ENCODE assay signal across 16 cellular contexts in the genomic region with DNA sequence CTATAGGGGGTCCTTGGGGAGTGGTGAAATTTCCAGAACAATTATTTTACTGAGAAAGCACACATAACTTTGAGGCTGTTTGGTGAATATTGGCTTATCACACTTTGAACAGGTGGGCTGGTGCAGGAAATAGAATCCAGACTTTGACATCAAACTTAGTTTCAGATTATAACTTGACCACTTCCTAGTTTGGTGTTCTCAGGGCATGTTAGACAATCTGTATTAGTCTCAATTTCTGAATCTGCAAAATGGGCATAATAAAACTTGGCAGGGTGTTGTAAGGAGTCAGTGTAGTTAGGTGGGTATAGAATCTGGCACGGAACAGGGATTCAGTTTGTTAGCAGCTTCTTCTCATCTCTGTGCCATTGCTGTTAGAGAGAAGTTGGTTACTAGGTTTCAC. TPM values are rescaled to one million over a fixed set of nuclear protein-coding genes. Genes with fewer than 3 reads are reported as not detected.
DNase-seq lines count a peak whose midpoint lies in the region; ATAC-seq, FAIRE-seq and TF ChIP-seq lines count a peak whose summit lies in the region.
"Had no signal": no experiment of that assay in that cellular context is flagged by ENCODE, and none has a peak within 500 bp of the region (broad histone marks: within the 10 kb centered on the region; RNA-seq: fewer than 3 reads in every experiment).

No MANE protein-coding gene starts in this region.

- no peak overlapping the region for H2BK15ac ChIP-seq in H9 (ENCODE audit: low read depth, low read length)

- H3K27me3 Mint-ChIP-seq in astrocyte (ENCODE audit: low read depth, unreplicated experiment) (no peaks in the 10 kb centered on the region), H9 (ENCODE audit: low read depth) (peaks cover 26% of the 10 kb centered on the region)

- H3K27me3 ChIP-seq in HepG2 (ENCODE audit: control insufficient read depth in 1 of 2, insufficient read depth in 2 of 2, low read length in 2 of 2) (no peaks in the 10 kb centered on the region), right lobe of liver (peaks cover 0 to 3% of the 10 kb centered on the region in 2 donors), astrocyte (ENCODE audit: insufficient read depth, low read length) (no peaks in the 10 kb centered on the region), H9 (ENCODE audit: insufficient read depth, low read length) (no peaks in the 10 kb centered on the region)

- ATAC-seq in HepG2 (no peak), right lobe of liver (no peak), HG03280 (IDR thresholded peaks at IDR 0.05; ENCODE audit: unreplicated experiment) (peak; percentile 59), mucosa of descending colon (no peak)

- no peak overlapping the region for H2BK12ac ChIP-seq in H9 (ENCODE audit: insufficient read length, low read depth, low read length)

- H3K14ac ChIP-seq in H9 (ENCODE audit: insufficient read depth, low read length) = no peak overlapping the region

- no TSS peak for BruUV-seq in HepG2 (replicated peaks; lab: Mats Ljungman, UMichigan)

- H3K27ac ChIP-seq in HepG2 (ENCODE audit: extremely low read length, insufficient read depth, low read length) (no peak overlapping the region), right lobe of liver (no peak overlapping the region), astrocyte (ENCODE audit: low read depth, low read length) (no peak overlapping the region), H9 (ENCODE audit: insufficient read length, low read depth, low read length) (no peak overlapping the region)
- H3K27ac ChIP-seq: BLaER1 had no signal

- H2BK120ac ChIP-seq in H9 (ENCODE audit: low read depth, low read length, poor library complexity, severe bottlenecking) = no peak overlapping the region

- intact Hi-C loops in HepG2 (cut with micrococcal nuclease; ENCODE audit: unreplicated experiment) (no loop called here), right lobe of liver (cut with DNase I) (no loop called here), mucosa of descending colon (cut with DNase I, micrococcal nuclease) (no loop called here)

- no peak overlapping the region for H3K9ac ChIP-seq in HepG2 (ENCODE audit: insufficient read depth, low read depth, low read length)
- no peak overlapping the region for H3K9ac ChIP-seq in astrocyte (ENCODE audit: low read length)
- no peak overlapping the region for H3K9ac ChIP-seq in H9 (ENCODE audit: extremely low read depth, insufficient read length, low read length)
- H3K9ac ChIP-seq: BLaER1 had no signal

- H4K20me1 ChIP-seq in HepG2 (ENCODE audit: insufficient read depth, low read length) (no peaks in the 10 kb centered on the region), astrocyte (ENCODE audit: insufficient read depth, low read length) (no peaks in the 10 kb centered on the region), H9 (ENCODE audit: control insufficient read depth, insufficient read depth, insufficient read length) (no peaks in the 10 kb centered on the region)
- H4K20me1 ChIP-seq: BLaER1 had no signal

- FAIRE-seq in HepG2 (lab: Jason Lieb, UNC) (no peak), astrocyte (lab: Jason Lieb, UNC) (peak; percentile 93)

- H3K4me3 Mint-ChIP-seq in astrocyte (ENCODE audit: unreplicated experiment) (no peak overlapping the region), H9 (no peak overlapping the region)
- H3K4me3 Mint-ChIP-seq: CD14-positive monocyte; CD4-positive, alpha-beta memory T cell had no signal

- TF ChIP-seq POLR2A in HepG2 (IDR thresholded peaks at IDR 0.05; ENCODE audit: insufficient read depth in 1 of 2, low read depth in 2 of 2, low read length in 2 of 2) (no peak), right lobe of liver (IDR thresholded peaks at IDR 0.05) (no peak)

- H3K9me3 ChIP-seq in HepG2 (ENCODE audit: low read length) (no peaks in the 10 kb centered on the region), right lobe of liver (no peaks in the 10 kb centered on the region), astrocyte (ENCODE audit: insufficient read depth, low read depth, low read length) (no peaks in the 10 kb centered on the region), H9 (ENCODE audit: control insufficient read depth, low read depth, low read length) (no peaks in the 10 kb centered on the region), mucosa of descending colon (no peaks in the 10 kb centered on the region)
- H3K9me3 ChIP-seq: BLaER1 had no signal

- H2BK20ac ChIP-seq in H9 (ENCODE audit: low read depth, low read length, poor library complexity, severe bottlenecking) = no peak overlapping the region

- H3T11ph ChIP-seq in H9 (ENCODE audit: low read length) = no peak overlapping the region

- CTCF ChIA-PET in HepG2 (lab: Yijun Ruan, JAX; ENCODE audit: low intra/inter-chr PET ratio, low total read pairs) = no interaction called here

- H4K8ac ChIP-seq in H9 (replicated peaks; ENCODE audit: insufficient read length, low read depth, low read length) = no peak overlapping the region

- no peak overlapping the region for H4K5ac ChIP-seq in H9 (ENCODE audit: insufficient read length, low read depth, low read length)

- H3K27ac Mint-ChIP-seq in astrocyte (ENCODE audit: unreplicated experiment) (no peak overlapping the region), H9 (no peak overlapping the region)
- H3K27ac Mint-ChIP-seq: CD14-positive monocyte; CD4-positive, alpha-beta memory T cell had no signal

- POLR2A ChIA-PET in HepG2 (lab: Yijun Ruan, JAX) = interaction anchor here (1.1 to 1.6 kb wide), 3 partner anchors 9 to 46 kb away, joined by 3 to 5 read pairs (median 4); no protein-coding TSS in a partner anchor

- H3K36me3 Mint-ChIP-seq in astrocyte (ENCODE audit: low read depth, unreplicated experiment) (no peaks in the 10 kb centered on the region), H9 (ENCODE audit: insufficient read depth in 1 of 3, low read depth in 3 of 3) (no peaks in the 10 kb centered on the region)
- H3K36me3 Mint-ChIP-seq: CD14-positive monocyte; CD4-positive, alpha-beta memory T cell had no signal

- no peak overlapping the region for H3K23ac ChIP-seq in H9 (ENCODE audit: insufficient read length, low read depth, low read length)

- peaks cover 5% of the 10 kb centered on the region for H3K4me1 Mint-ChIP-seq in astrocyte (ENCODE audit: low read depth, unreplicated experiment)
- no peaks in the 10 kb centered on the region for H3K4me1 Mint-ChIP-seq in H9
- H3K4me1 Mint-ChIP-seq: CD14-positive monocyte; CD4-positive, alpha-beta memory T cell had no signal

- 100% methylated on average over 1 of the region's 1 CpG for WGBS in HepG2 (ENCODE audit: low lambda C conversion rate)
- 41% methylated on average over 1 of the region's 1 CpG for WGBS in right lobe of liver (ENCODE audit: insufficient coverage, low coverage, low lambda C conversion rate, missing lambda C conversion rate)
- no CpG with 5 or more reads among the region's 1 CpG for WGBS in H9 (ENCODE audit: extremely low coverage, insufficient read length, low lambda C conversion rate)

- no peak overlapping the region for H3K4ac ChIP-seq in H9 (ENCODE audit: low read depth, low read length)

- no peak overlapping the region for H3K4me2 ChIP-seq in HepG2 (ENCODE audit: low read depth, low read length)
- no peak overlapping the region for H3K4me2 ChIP-seq in astrocyte (ENCODE audit: low read length)
- H3K4me2 ChIP-seq in H9 (ENCODE audit: insufficient read depth, insufficient read length, low read length) = no peak overlapping the region
- H3K4me2 ChIP-seq: BLaER1 had no signal

- H3K18ac ChIP-seq in H9 (ENCODE audit: insufficient read length, low read depth, low read length) = no peak overlapping the region

- H2AK5ac ChIP-seq in H9 (ENCODE audit: insufficient read length, low read length) = no peak overlapping the region

- H3K36me3 ChIP-seq in HepG2 (replicated peaks in 1 of 2; ENCODE audit: control insufficient read depth in 1 of 2, insufficient read depth in 2 of 2, low read length in 2 of 2) = no peaks in the 10 kb centered on the region
- H3K36me3 ChIP-seq in right lobe of liver = no peaks in the 10 kb centered on the region
- no peaks in the 10 kb centered on the region for H3K36me3 ChIP-seq in astrocyte (ENCODE audit: insufficient read depth, low read length)
- H3K36me3 ChIP-seq in mucosa of descending colon (ENCODE audit: low read depth) = no peaks in the 10 kb centered on the region
- H3K36me3 ChIP-seq: BLaER1 had no signal

- TF ChIP-seq EP300 in HepG2 (IDR thresholded peaks at IDR 0.05; ENCODE audit: low read depth in 2 of 2, low read length in 2 of 2) (no peak), HepG2 (CRISPR knock-in tag; IDR thresholded peaks at IDR 0.05; ENCODE audit: borderline replicate concordance) (no peak)

- peaks cover 37% of the 10 kb centered on the region for H3K4me1 ChIP-seq in HepG2 (ENCODE audit: insufficient read depth, low read length)
- H3K4me1 ChIP-seq in right lobe of liver = no peaks in the 10 kb centered on the region
- H3K4me1 ChIP-seq in astrocyte (ENCODE audit: insufficient read depth, low read length) = no peaks in the 10 kb centered on the region
- no peaks in the 10 kb centered on the region for H3K4me1 ChIP-seq in H9 (ENCODE audit: insufficient read depth, low read length)
- no peaks in the 10 kb centered on the region for H3K4me1 ChIP-seq in mucosa of descending colon (ENCODE audit: low read depth)
- H3K4me1 ChIP-seq: BLaER1 had no signal

- H3K79me2 ChIP-seq in HepG2 (ENCODE audit: insufficient read depth, low read length) (no peaks in the 10 kb centered on the region), astrocyte (ENCODE audit: insufficient read depth, low read length) (no peaks in the 10 kb centered on the region), H9 (ENCODE audit: insufficient read depth, low read length) (no peaks in the 10 kb centered on the region; the same call in 1 of the 2 replicates)

- no peak for TF ChIP-seq RAD21 in HepG2 (CRISPR knock-in tag; IDR thresholded peaks at IDR 0.05)

- no peak overlapping the region for H2AFZ ChIP-seq in HepG2 (ENCODE audit: low read length)
- H2AFZ ChIP-seq in astrocyte (ENCODE audit: low read depth, low read length) = no peak overlapping the region
- H2AFZ ChIP-seq in H9 (ENCODE audit: low read length) = no peak overlapping the region

- DNase-seq in HepG2 (ENCODE audit: low spot score) = no peak
- no peak for DNase-seq in right lobe of liver
- DNase-seq in astrocyte (ENCODE audit: low read depth) = no peak
- no peak for DNase-seq in H9
- DNase-seq in mucosa of descending colon = no peak
- DNase-seq in hypothalamus (lab: John Stamatoyannopoulos, UW) = no peak
- DNase-seq: 8988T; CD4-positive, alpha-beta memory T cell; DMS153; DMS79; GDM1; GOT3; H7 had no signal

- no peak overlapping the region for H4K91ac ChIP-seq in H9 (ENCODE audit: insufficient read length, low read depth, low read length)

- in situ Hi-C loops in HepG2 (cut with HindIII; ENCODE audit: extremely low pct_ligation_motif_present, low pct_unique_long_range_greater_than_20kb) = no loop called here

- H3K79me1 ChIP-seq in H9 (ENCODE audit: insufficient read depth, low read depth, low read length, poor library complexity, severe bottlenecking) = no peaks in the 10 kb centered on the region

- H3K9me3 Mint-ChIP-seq in astrocyte (ENCODE audit: unreplicated experiment) (peaks cover 1% of the 10 kb centered on the region), H9 (no peaks in the 10 kb centered on the region)
- H3K9me3 Mint-ChIP-seq: CD4-positive, alpha-beta memory T cell had no signal

- H3K4me3 ChIP-seq in HepG2 (replicated peaks in 1 of 3; ENCODE audit: insufficient read depth in 1 of 3, low read depth in 2 of 3, low read length in 3 of 3) (no peak overlapping the region), right lobe of liver (no peak overlapping the region), astrocyte (ENCODE audit: insufficient read depth, low read depth, low read length) (no peak overlapping the region), mucosa of descending colon (no peak overlapping the region)
- H3K4me3 ChIP-seq: BLaER1 had no signal

- H3K56ac ChIP-seq in H9 (ENCODE audit: insufficient read length, low read depth, low read length) = no peak overlapping the region

- no peak overlapping the region for H2BK5ac ChIP-seq in H9 (ENCODE audit: insufficient read length, low read length)

- TF ChIP-seq CTCF in HepG2 (CRISPR knock-in tag; IDR thresholded peaks at IDR 0.05) = no peak
- TF ChIP-seq CTCF in right lobe of liver (IDR thresholded peaks at IDR 0.05) = no peak
- TF ChIP-seq CTCF in astrocyte (IDR thresholded peaks at IDR 0.05; ENCODE audit: insufficient read depth, low read depth, low read length) = no peak
- no peak for TF ChIP-seq CTCF in H9 (conservative IDR thresholded peaks at IDR 0.05)
- no peak for TF ChIP-seq CTCF in mucosa of descending colon (IDR thresholded peaks at IDR 0.05)

- H3K23me2 ChIP-seq in H9 (ENCODE audit: insufficient read length, low read depth, low read length, poor library complexity, severe bottlenecking) = no peaks in the 10 kb centered on the region

RNA-seq across cellular contexts. Expression of a gene that starts 43.3 kb away (rescaled TPM):
- 155 and 367 TPM in 2 replicates for total RNA-seq in HepG2 (2016; rRNA removed; fragmentation: Illumina TruSeq; extraction: Trizol)
- 13.3 and 14.6 TPM in 2 replicates for total RNA-seq in HepG2 (2016; cell fraction: cytosol; rRNA removed; fragmentation: Illumina TruSeq; extraction: Trizol; ENCODE audit: low read depth)
- total RNA-seq in HepG2 (2016; cell fraction: insoluble cytoplasmic fraction; rRNA removed; fragmentation: Illumina TruSeq; extraction: Trizol) = 151 and 343 TPM in 2 replicates
- 51.3 and 60.6 TPM in 2 replicates for total RNA-seq in HepG2 (2016; cell fraction: membrane; rRNA removed; fragmentation: Illumina TruSeq; extraction: Trizol)
- 147 and 156 TPM in 2 replicates for total RNA-seq in HepG2 (2016; cell fraction: nucleus; rRNA removed; fragmentation: Illumina TruSeq; extraction: Trizol)
- 184 and 257 TPM in 2 replicates for polyA plus RNA-seq in HepG2 (2011; rRNA removed)
- polyA plus RNA-seq in HepG2 (2011; cell fraction: cytosol; rRNA removed) = 176 and 180 TPM in 2 replicates
- 79.2 and 90.5 TPM in 2 replicates for polyA plus RNA-seq in HepG2 (2011; cell fraction: nucleus; rRNA removed)
- 89.3 and 124 TPM in 2 replicates for polyA plus RNA-seq in HepG2 (2012)
- 13.4 and 13.7 TPM in 2 replicates for polyA plus RNA-seq in HepG2 (2016; cell fraction: cytosol; fragmentation: Illumina TruSeq; extraction: Trizol; ENCODE audit: low read depth)
- polyA plus RNA-seq in HepG2 (2016; cell fraction: insoluble cytoplasmic fraction; fragmentation: Illumina TruSeq; extraction: Trizol; ENCODE audit: low read depth) = 152 and 158 TPM in 2 replicates
- 28.6 and 30.8 TPM in 2 replicates for polyA plus RNA-seq in HepG2 (2016; cell fraction: membrane; fragmentation: Illumina TruSeq; extraction: Trizol; ENCODE audit: low read depth)
- polyA plus RNA-seq in HepG2 (2016; cell fraction: nucleus; fragmentation: Illumina TruSeq; extraction: Trizol; ENCODE audit: insufficient read depth, low read depth) = 118 and 129 TPM in 2 replicates
- 456 and 893 TPM in 2 replicates for polyA minus RNA-seq in HepG2 (2011; rRNA and poly(A)+ RNA removed; ENCODE audit: low replicate concordance)
- 213 and 216 TPM in 2 replicates for polyA minus RNA-seq in HepG2 (2011; cell fraction: cytosol; rRNA and poly(A)+ RNA removed)
- polyA minus RNA-seq in HepG2 (2011; cell fraction: nucleus; rRNA and poly(A)+ RNA removed) = 149 and 164 TPM in 2 replicates
- 100 to 1,000 TPM in 2 of 6 experiments, 10 to 100 TPM in 4; 53.3 to 164 (median 84.6) TPM for total RNA-seq in right lobe of liver
- total RNA-seq in astrocyte = 3.5 and 4.1 TPM in 2 replicates
- 2.4 and 2.6 TPM in 2 replicates for total RNA-seq in H9 (2021)
- total RNA-seq in mucosa of descending colon = 10 to 100 TPM; 17.2 to 51.4 (median 40.6) TPM
